Comparison of ENCODE assay signal across 24 cellular contexts in genomic region chr10:98456688-98457482, GRCh38. TPM values are rescaled to one million over a fixed set of nuclear protein-coding genes. Genes with fewer than 3 reads are reported as not detected.
A peak's percentile ranks its signal among the peaks of the same experiment; 100 is the strongest.
DNase-seq lines count a peak whose midpoint lies in the region; ATAC-seq, FAIRE-seq and TF ChIP-seq lines count a peak whose summit lies in the region.
"Had no signal": no experiment of that assay in that cellular context is flagged by ENCODE, and none has a peak within 500 bp of the region (broad histone marks: within the 10 kb centered on the region; RNA-seq: fewer than 3 reads in every experiment).

No MANE protein-coding gene starts in this region.

- TF ChIP-seq RAD21 in K562 (CRISPR knock-in tag; conservative IDR thresholded peaks at IDR 0.05 in 1 of 2, IDR thresholded peaks at IDR 0.05 in 1 of 2) = no peak

- no peaks in the 10 kb centered on the region for H3K36me3 ChIP-seq in H7 (replicated peaks; ENCODE audit: control insufficient read depth, insufficient read depth, low read length)
- H3K36me3 ChIP-seq in K562 (ENCODE audit: control insufficient read depth, insufficient read depth, low read length) = no peaks in the 10 kb centered on the region
- H3K36me3 ChIP-seq in keratinocyte (ENCODE audit: control insufficient read depth in 2 of 2, extremely low read depth in 1 of 2, insufficient read depth in 2 of 2, low read length in 2 of 2) = no peaks in the 10 kb centered on the region
- H3K36me3 ChIP-seq: BLaER1, SJCRH30 had no signal

- TF ChIP-seq CTCF in K562 (IDR thresholded peaks at IDR 0.05 in 2 of 3, conservative IDR thresholded peaks at IDR 0.05 in 1 of 3; ENCODE audit: insufficient read depth in 2 of 3, low read depth in 1 of 3, low read length in 3 of 3) = no peak
- TF ChIP-seq CTCF in keratinocyte (optimal IDR thresholded peaks at IDR 0.05 in 1 of 3, IDR thresholded peaks at IDR 0.05 in 1 of 3, conservative IDR thresholded peaks at IDR 0.05 in 1 of 3; ENCODE audit: extremely low read depth in 1 of 3, insufficient read depth in 2 of 3, low read length in 3 of 3) = no peak

- TF ChIP-seq POLR2A in K562 (conservative IDR thresholded peaks at IDR 0.05) = no peak
- TF ChIP-seq POLR2A in GM18505 (IDR thresholded peaks at IDR 0.05; ENCODE audit: borderline replicate concordance, extremely low read depth, insufficient read depth, insufficient read length) = no peak

- H3K27ac ChIP-seq in K562 (ENCODE audit: extremely low read depth, low read depth, low read length) = no peak overlapping the region
- H3K27ac ChIP-seq in keratinocyte (ENCODE audit: control insufficient read depth, insufficient read depth, low read length) = no peak overlapping the region
- H3K27ac ChIP-seq: BLaER1, HL-60, SJCRH30 had no signal

- peak overlapping the region; percentile 54; the same call in 1 of the 2 replicates for H3K4me2 ChIP-seq in K562 (ENCODE audit: insufficient read depth, low read length)
- H3K4me2 ChIP-seq in keratinocyte (ENCODE audit: control insufficient read depth, extremely low read depth, insufficient read depth, low read depth, low read length) = no peak overlapping the region
- H3K4me2 ChIP-seq: BLaER1 had no signal

- dilution Hi-C loops in keratinocyte (cut with MboI; ENCODE audit: extremely low pct_ligation_motif_present, low sequenced_read_pairs) = no loop called here

- FAIRE-seq in K562 (lab: Jason Lieb, UNC) = no peak
- FAIRE-seq in keratinocyte (lab: Jason Lieb, UNC) = no peak
- FAIRE-seq: GM12878, RCC 7860 had no signal

- peak; percentile 39 for DNase-seq in ELF-1 (ENCODE audit: low read depth, low spot score)
- peak; percentile 70 for DNase-seq in H7
- no peak for DNase-seq in K562 (ENCODE audit: extremely low read depth in 1 of 4, low spot score in 3 of 4)
- no peak for DNase-seq in keratinocyte (ENCODE audit: low read depth, low spot score)
- DNase-seq in occipital lobe (lab: John Stamatoyannopoulos, UW) = no peak
- DNase-seq: ACHN; Caco-2; CD4-positive, alpha-beta T cell; DMS 273 treated with DMSO at 0.1 percent for 48 hours; DMS79 treated with DMSO at 0.1 percent for 48 hours; IMR-90; MV-4-11; NCI-H1105 treated with DMSO at 0.1 percent for 48 hours; NCI-H1694 treated with DMSO at 0.1 percent for 48 hours; NCI-H2227 treated with DMSO at 0.1 percent for 48 hours; NCI-H524 treated with DMSO at 0.1 percent for 48 hours; NCI-H82; SJCRH30 had no signal

- no peaks in the 10 kb centered on the region for H3K9me1 ChIP-seq in K562 (ENCODE audit: control insufficient read depth, insufficient read depth, low read length)
- H3K9me1 ChIP-seq in keratinocyte (ENCODE audit: control insufficient read depth, extremely low read depth, insufficient read depth, low read length) = no peaks in the 10 kb centered on the region

- H3K27me3 ChIP-seq in H7 (ENCODE audit: control insufficient read depth, insufficient read depth, low read length) (no peaks in the 10 kb centered on the region), K562 (ENCODE audit: control insufficient read depth in 2 of 2, insufficient read depth in 2 of 2, low read length in 2 of 2) (no peaks in the 10 kb centered on the region), keratinocyte (ENCODE audit: control insufficient read depth, extremely low read depth, insufficient read depth, low read length) (no peaks in the 10 kb centered on the region)
- H3K27me3 ChIP-seq: BLaER1, SJCRH30 had no signal

- no peaks in the 10 kb centered on the region for H3K79me2 ChIP-seq in K562 (ENCODE audit: control insufficient read depth, insufficient read depth, low read length)
- H3K79me2 ChIP-seq in keratinocyte (ENCODE audit: control insufficient read depth, insufficient read depth, low read length) = no peaks in the 10 kb centered on the region

- TF ChIP-seq EP300 in K562 (IDR thresholded peaks at IDR 0.05; ENCODE audit: low read length) = no peak

- H3K9ac ChIP-seq in K562 (ENCODE audit: insufficient read depth in 1 of 2, low read depth in 2 of 2, low read length in 2 of 2) = no peak overlapping the region
- H3K9ac ChIP-seq in keratinocyte (ENCODE audit: control insufficient read depth, extremely low read depth, insufficient read depth, low read length) = peak overlapping the region; percentile 8
- H3K9ac ChIP-seq: BLaER1 had no signal

- H4K20me1 ChIP-seq in K562 (replicated peaks; ENCODE audit: control insufficient read depth, insufficient read depth, low read length) (no peaks in the 10 kb centered on the region), keratinocyte (ENCODE audit: control insufficient read depth, extremely low read depth, insufficient read depth, low read length) (no peaks in the 10 kb centered on the region)
- H4K20me1 ChIP-seq: BLaER1 had no signal

- H2AFZ ChIP-seq in K562 (ENCODE audit: low read depth, low read length) (no peak overlapping the region), keratinocyte (ENCODE audit: control insufficient read depth, low read length) (no peak overlapping the region)

- H3K4me1 ChIP-seq in K562 (replicated peaks in 1 of 2; ENCODE audit: control insufficient read depth in 2 of 2, insufficient read depth in 2 of 2, low read length in 2 of 2) (peaks cover 24 to 48% of the 10 kb centered on the region in 2 experiments), keratinocyte (ENCODE audit: control insufficient read depth, extremely low read depth, insufficient read depth, low read length) (peaks cover 25% of the 10 kb centered on the region)

- CTCF ChIA-PET in K562 (lab: Yijun Ruan, JAX; ENCODE audit: low intra/inter-chr PET ratio) = no interaction called here

- H3K9me3 ChIP-seq in K562 (replicated peaks; ENCODE audit: control insufficient read depth, insufficient read depth, low read depth, low read length) = no peaks in the 10 kb centered on the region
- no peaks in the 10 kb centered on the region for H3K9me3 ChIP-seq in keratinocyte (ENCODE audit: control insufficient read depth, low read depth, low read length)
- H3K9me3 ChIP-seq: BLaER1, Caco-2, SJCRH30 had no signal

- H3K4me3 ChIP-seq in H7 (ENCODE audit: insufficient read depth, low read depth, low read length) (no peak overlapping the region), K562 (no peak overlapping the region), keratinocyte (ENCODE audit: control insufficient read depth in 2 of 3, extremely low read depth in 1 of 3, insufficient read depth in 2 of 3, low read depth in 1 of 3, low read length in 3 of 3) (no peak overlapping the region)
- H3K4me3 ChIP-seq: BLaER1, GM12878, SJCRH30 had no signal

- ATAC-seq in K562 (no peak), GM21825 (IDR thresholded peaks at IDR 0.05; ENCODE audit: unreplicated experiment) (no peak), GM18505 (IDR thresholded peaks at IDR 0.05; ENCODE audit: unreplicated experiment) (no peak)
- ATAC-seq: GM12878 had no signal

- in situ Hi-C loops in K562 (cut with MboI) = no loop called here

- BruUV-seq in K562 (replicated peaks; lab: Mats Ljungman, UMichigan) = no TSS peak

- intact Hi-C loops in K562 (cut with micrococcal nuclease) = no loop called here

- POLR2A ChIA-PET in K562 (lab: Yijun Ruan, JAX) = no interaction called here

- WGBS in K562 (ENCODE audit: insufficient coverage, low coverage, missing lambda C conversion rate) = 25% methylated on average over 6 of the region's 12 CpGs

RNA-seq across cellular contexts. Expression of gene HPS1, which starts 10.2 kb away (rescaled TPM):
- 36.1 and 38.0 TPM in 2 replicates for total RNA-seq in H7 (2014; rRNA removed; shearing (Covaris generic))
- total RNA-seq in K562 (2011; cell fraction: chromatin; rRNA removed; ENCODE audit: low replicate concordance) = 66.7 and 154 TPM in 2 replicates
- total RNA-seq in K562 (2011; cell fraction: nucleolus; rRNA removed) = 80.3 and 92.9 TPM in 2 replicates
- total RNA-seq in K562 (2011; cell fraction: nucleoplasm; rRNA removed) = 62.7 and 73.1 TPM in 2 replicates
- 26.3 and 37.1 TPM in 2 replicates for total RNA-seq in K562 (2014; rRNA removed)
- total RNA-seq in K562 (2014; rRNA removed; fragmentation: Illumina TruSeq; extraction: Trizol) = 16.2 and 18.7 TPM in 2 replicates
- total RNA-seq in K562 (2015; rRNA removed; fragmentation: Illumina TruSeq; extraction: Trizol) = 20.8 and 23.2 TPM in 2 replicates
- 43.6 and 45.3 TPM in 2 replicates for total RNA-seq in K562 (2021)
- 36.1 and 53.7 TPM in 2 replicates for polyA plus RNA-seq in K562 (2011; rRNA removed)
- 29.6 and 48.7 TPM in 2 replicates for polyA plus RNA-seq in K562 (2011; cell fraction: cytosol; rRNA removed)
- polyA plus RNA-seq in K562 (2011; cell fraction: nucleus; rRNA removed) = 137 and 184 TPM in 2 replicates
- polyA plus RNA-seq in K562 (2012) = 46.1 and 96.9 TPM in 2 replicates
- polyA plus RNA-seq in K562 (2014; fragmentation: Illumina TruSeq; extraction: Trizol) = 31.0 and 35.2 TPM in 2 replicates
- 10 to 100 TPM; 18.1 to 23.7 TPM for polyA plus RNA-seq in K562 (2014; fragmentation: Nextera tagmentation; extraction: Ambion mirVana)
- polyA plus RNA-seq in K562 (2014; rRNA removed) = 34.4 and 38.4 TPM in 2 replicates
- polyA minus RNA-seq in K562 (2011; rRNA and poly(A)+ RNA removed) = 20.8 and 27.8 TPM in 2 replicates
- 24.5 and 27.4 TPM in 2 replicates for polyA minus RNA-seq in K562 (2011; cell fraction: cytosol; rRNA and poly(A)+ RNA removed)
- 43.5 and 44.1 TPM in 2 replicates for polyA minus RNA-seq in K562 (2011; cell fraction: nucleus; rRNA and poly(A)+ RNA removed)
- polyA plus RNA-seq in keratinocyte = 39.4 to 54.6 TPM (median 43.2 TPM) in 3 replicates
- polyA plus RNA-seq in keratinocyte (2011; ENCODE audit: low read depth) = 17.5 TPM
- 48.0 and 65.8 TPM in 2 replicates for polyA plus RNA-seq in keratinocyte (2011; cell fraction: cytosol; rRNA removed)
- 70.4 and 96.8 TPM in 2 replicates for polyA plus RNA-seq in keratinocyte (2011; cell fraction: nucleus; rRNA removed)
- polyA plus RNA-seq in keratinocyte (2012; ENCODE audit: low replicate concordance) = 40.7 and 47.7 TPM in 2 replicates
- 38.8 to 68.4 TPM (median 42.7 TPM) in 3 replicates for polyA minus RNA-seq in keratinocyte
- polyA minus RNA-seq in keratinocyte (2011; cell fraction: cytosol; rRNA and poly(A)+ RNA removed) = 61.0 TPM
- 39.3 and 41.8 TPM in 2 replicates for polyA minus RNA-seq in keratinocyte (2011; cell fraction: nucleus; rRNA and poly(A)+ RNA removed)
- total RNA-seq in occipital lobe = 11.1 TPM

RNA-seq across cellular contexts. Expression of gene PYROXD2, which starts 41.9 kb away (rescaled TPM):
- total RNA-seq in H7 (2014; rRNA removed; shearing (Covaris generic)) = 9.5 and 10.6 TPM in 2 replicates
- 1.5 and 7.7 TPM in 2 replicates for total RNA-seq in K562 (2011; cell fraction: chromatin; rRNA removed; ENCODE audit: low replicate concordance)
- 2.0 and 2.7 TPM in 2 replicates for total RNA-seq in K562 (2011; cell fraction: nucleolus; rRNA removed)
- 2.6 and 4.7 TPM in 2 replicates for total RNA-seq in K562 (2011; cell fraction: nucleoplasm; rRNA removed)
- total RNA-seq in K562 (2014; rRNA removed) (0.14 TPM in 1 of 2 replicates, not detected in the other), K562 (2014; rRNA removed; fragmentation: Illumina TruSeq; extraction: Trizol) (0.15 TPM in 1 of 2 replicates, not detected in the other), K562 (2015; rRNA removed; fragmentation: Illumina TruSeq; extraction: Trizol) (0.83 TPM in 1 of 2 replicates, not detected in the other), K562 (2021) (0.58 and 1.0 TPM in 2 replicates), occipital lobe (1.4 TPM)
- polyA plus RNA-seq in K562 (2011; rRNA removed) (1.4 and 2.1 TPM in 2 replicates), K562 (2014; fragmentation: Illumina TruSeq; extraction: Trizol) (0.36 TPM in 1 of 2 replicates, not detected in the other), K562 (2014; fragmentation: Nextera tagmentation; extraction: Ambion mirVana) (under 1 TPM; 0.56 to 0.67 TPM), K562 (2014; rRNA removed) (0.09 and 0.64 TPM in 2 replicates), keratinocyte (4.0 to 6.9 TPM (median 4.4 TPM) in 3 replicates)
- polyA plus RNA-seq in K562 (2011; cell fraction: cytosol; rRNA removed) = 0.25 and 0.54 TPM in 2 replicates
- polyA plus RNA-seq in K562 (2011; cell fraction: nucleus; rRNA removed) = 7.7 and 14.3 TPM in 2 replicates
- polyA plus RNA-seq in K562 (2012) = 1.0 and 2.6 TPM in 2 replicates
- 0.49 and 0.87 TPM in 2 replicates for polyA minus RNA-seq in K562 (2011; rRNA and poly(A)+ RNA removed)
- not detected in 2 replicates for polyA minus RNA-seq in K562 (2011; cell fraction: cytosol; rRNA and poly(A)+ RNA removed)
- polyA minus RNA-seq in K562 (2011; cell fraction: nucleus; rRNA and poly(A)+ RNA removed) = 0.94 and 1.1 TPM in 2 replicates
- 2.8 TPM for polyA plus RNA-seq in keratinocyte (2011; ENCODE audit: low read depth)
- polyA plus RNA-seq in keratinocyte (2011; cell fraction: cytosol; rRNA removed) = 1.7 and 3.1 TPM in 2 replicates
- 14.8 and 20.2 TPM in 2 replicates for polyA plus RNA-seq in keratinocyte (2011; cell fraction: nucleus; rRNA removed)
- 2.0 and 3.6 TPM in 2 replicates for polyA plus RNA-seq in keratinocyte (2012; ENCODE audit: low replicate concordance)
- 3.2 to 4.8 TPM (median 4.3 TPM) in 3 replicates for polyA minus RNA-seq in keratinocyte
- 3.6 TPM for polyA minus RNA-seq in keratinocyte (2011; cell fraction: cytosol; rRNA and poly(A)+ RNA removed)
- 2.7 and 4.5 TPM in 2 replicates for polyA minus RNA-seq in keratinocyte (2011; cell fraction: nucleus; rRNA and poly(A)+ RNA removed)

Comparison
In these comparisons a context has a peak if more than half of its experiments do, and no peak if none do; other contexts are left out.
1. DNase-seq: peak in ELF-1 (single experiment) and H7 (single experiment); none in K562 (0 of 4), keratinocyte (single experiment) and occipital lobe (single experiment).